ENCODE assay signal across 14 cellular contexts in genomic region chr15:101064795-101065569, GRCh38.
"Had no signal": no experiment of that assay in that cellular context is flagged by ENCODE, and none has a peak within 500 bp of the region (broad histone marks: within the 10 kb centered on the region; RNA-seq: fewer than 3 reads in every experiment).

No MANE protein-coding gene starts in this region.

- H3K4me1 ChIP-seq: pancreas had no signal

- H3K4me3 ChIP-seq: body of pancreas, pancreas had no signal

- H3K9me3 ChIP-seq: body of pancreas, pancreas had no signal

- H3K27ac ChIP-seq: VCaP had no signal

- DNase-seq: activated CD4-positive, alpha-beta T cell treated with anti-CD3 and anti-CD28 coated beads, Interleukin-2, amount 50 U/mL, for 48 hours; amniotic stem cell; central memory CD4-positive, alpha-beta T cell; effector CD8-positive, alpha-beta T cell; foreskin fibroblast; glutamatergic neuron; mesendoderm; nephron progenitor cell; stimulated activated CD4-positive, alpha-beta T cell treated with anti-CD3 and anti-CD28 coated beads, Interleukin-4, amount 100 ng/mL, for 4 hours; stimulated activated CD8-positive, alpha-beta memory T cell treated with anti-CD3 and anti-CD28 coated beads, Interleukin-4, amount 100 ng/mL, for 48 hours; stimulated activated naive CD4-positive, alpha-beta T cell treated with Interleukin-2 at 50 U/mL for 16 hours had no signal

- H3K27me3 ChIP-seq: body of pancreas, pancreas had no signal
